In genomic region chr12:120067084-120067869, GRCh38 we compare ENCODE assay signal across 25 cellular contexts. TPM values are rescaled to one million over a fixed set of nuclear protein-coding genes. Genes with fewer than 3 reads are reported as not detected.
DNase-seq lines count a peak whose midpoint lies in the region; ATAC-seq, FAIRE-seq and TF ChIP-seq lines count a peak whose summit lies in the region.
"Had no signal": no experiment of that assay in that cellular context is flagged by ENCODE, and none has a peak within 500 bp of the region (broad histone marks: within the 10 kb centered on the region; RNA-seq: fewer than 3 reads in every experiment).

No MANE protein-coding gene starts in this region.

- H3K4me3 ChIP-seq in Karpas-422 (ENCODE audit: low read length), result no peak overlapping the region

- H3K4me1 Mint-ChIP-seq in activated naive CD4-positive, alpha-beta T cell treated with anti-CD3 and anti-CD28 coated beads, Interleukin-2, amount 50 U/mL, for 24 hours, result peaks cover 8% of the 10 kb centered on the region
- peaks cover 60% of the 10 kb centered on the region for H3K4me1 Mint-ChIP-seq in mesothelial cell of epicardium
- H3K4me1 Mint-ChIP-seq: activated B cell treated with CpG ODN at 0.5 μM for 24 hours, natural killer cell had no signal

- FAIRE-seq in HTR-8/SVneo (lab: Jason Lieb, UNC), result no peak
- FAIRE-seq: small intestine had no signal

- H3K27ac ChIP-seq in Karpas-422 (ENCODE audit: low read length), result peak overlapping the region; percentile 41
- H3K27ac ChIP-seq: foreskin keratinocyte had no signal

- no peaks in the 10 kb centered on the region for H4K20me1 ChIP-seq in Karpas-422 (ENCODE audit: insufficient read depth, low read depth, low read length)

- TF ChIP-seq CTCF in mesothelial cell of epicardium (IDR thresholded peaks at IDR 0.05; ENCODE audit: unreplicated experiment), result no peak

- H3K36me3 ChIP-seq in Karpas-422 (ENCODE audit: insufficient read depth, low read length), result peaks cover 4% of the 10 kb centered on the region; the same call in 1 of the 2 replicates

- H3K9me3 Mint-ChIP-seq in activated naive CD4-positive, alpha-beta T cell treated with anti-CD3 and anti-CD28 coated beads, Interleukin-2, amount 50 U/mL, for 24 hours, result no peaks in the 10 kb centered on the region
- no peaks in the 10 kb centered on the region for H3K9me3 Mint-ChIP-seq in mesothelial cell of epicardium
- H3K9me3 Mint-ChIP-seq: activated B cell treated with CpG ODN at 0.5 μM for 24 hours; natural killer cell; stimulated activated naive CD8-positive, alpha-beta T cell treated with anti-CD3 and anti-CD28 coated beads, Interleukin-15, amount 100 ng/mL, for 72 hours; T-helper 2 cell treated with Interferon-gamma antibody and Interleukin-4, amounts not matched to agents 5 μg/mL and 100 μg/mL, for 36 hours had no signal

- H3K9me3 ChIP-seq in Karpas-422 (ENCODE audit: low read length), result no peaks in the 10 kb centered on the region

- H3K4me1 ChIP-seq in Karpas-422 (ENCODE audit: low read length), result peaks cover 15% of the 10 kb centered on the region
- H3K4me1 ChIP-seq: foreskin keratinocyte had no signal

- H3K27me3 Mint-ChIP-seq in activated naive CD4-positive, alpha-beta T cell treated with anti-CD3 and anti-CD28 coated beads, Interleukin-2, amount 50 U/mL, for 24 hours, result no peaks in the 10 kb centered on the region
- no peaks in the 10 kb centered on the region for H3K27me3 Mint-ChIP-seq in mesothelial cell of epicardium (ENCODE audit: low read depth)
- H3K27me3 Mint-ChIP-seq: activated B cell treated with CpG ODN at 0.5 μM for 24 hours; stimulated activated naive CD8-positive, alpha-beta T cell treated with anti-CD3 and anti-CD28 coated beads, Interleukin-15, amount 100 ng/mL, for 72 hours had no signal

- no peak overlapping the region for H3K9ac ChIP-seq in Karpas-422 (ENCODE audit: low read length)

- no peaks in the 10 kb centered on the region for H3K9me2 ChIP-seq in Karpas-422 (replicated peaks; ENCODE audit: insufficient read depth, low read length)

- peak overlapping the region; percentile 38 for H3K27ac Mint-ChIP-seq in activated naive CD4-positive, alpha-beta T cell treated with anti-CD3 and anti-CD28 coated beads, Interleukin-2, amount 50 U/mL, for 24 hours
- H3K27ac Mint-ChIP-seq in mesothelial cell of epicardium, result peak overlapping the region; percentile 95
- H3K27ac Mint-ChIP-seq: activated B cell treated with CpG ODN at 0.5 μM for 24 hours; natural killer cell; stimulated activated naive CD8-positive, alpha-beta T cell treated with anti-CD3 and anti-CD28 coated beads, Interleukin-15, amount 100 ng/mL, for 72 hours; T-helper 2 cell treated with Interferon-gamma antibody and Interleukin-4, amounts not matched to agents 5 μg/mL and 100 μg/mL, for 36 hours had no signal

- DNase-seq in activated naive CD4-positive, alpha-beta T cell treated with Interleukin-2 at 50 U/mL for 16 hours, result no peak
- DNase-seq in Karpas-422 (no peak), NCI-H510A treated with DMSO at 0.1 percent for 48 hours (lab: John Stamatoyannopoulos, UW) (peak; percentile 96), mesothelial cell of epicardium (ENCODE audit: low spot score in 2 of 2, unreplicated experiment in 2 of 2) (no peak), HTR-8/SVneo (ENCODE audit: insufficient read length, low spot score) (no peak)
- DNase-seq: activated B cell treated with CpG ODN at 0.5 μM for 24 hours; activated gamma-delta T cell treated with Interleukin-2 at 50 U/mL for 16 hours; anterior cingulate cortex; central memory CD4-positive, alpha-beta T cell; foreskin keratinocyte; H7; hypothalamus; Kasumi-1; mesenchymal stem cell; natural killer cell; NCI-H1092; NCI-H524; small intestine; stimulated activated CD4-positive, alpha-beta T cell treated with anti-CD3 and anti-CD28 coated beads, Interleukin-2, amount 100 ng/mL, for 48 hours; stimulated activated naive CD8-positive, alpha-beta T cell treated with anti-CD3 and anti-CD28 coated beads, Interleukin-15, amount 100 ng/mL, for 72 hours had no signal

- H3K79me2 ChIP-seq in Karpas-422 (ENCODE audit: low read length), result no peaks in the 10 kb centered on the region; the same call in 1 of the 2 replicates

- H2AFZ ChIP-seq in Karpas-422 (ENCODE audit: low read length), result no peak overlapping the region

- peaks cover 22% of the 10 kb centered on the region for H3K36me3 Mint-ChIP-seq in activated naive CD4-positive, alpha-beta T cell treated with anti-CD3 and anti-CD28 coated beads, Interleukin-2, amount 50 U/mL, for 24 hours
- no peaks in the 10 kb centered on the region for H3K36me3 Mint-ChIP-seq in mesothelial cell of epicardium
- H3K36me3 Mint-ChIP-seq: natural killer cell had no signal

- no peak overlapping the region for H3K4me3 Mint-ChIP-seq in activated naive CD4-positive, alpha-beta T cell treated with anti-CD3 and anti-CD28 coated beads, Interleukin-2, amount 50 U/mL, for 24 hours
- H3K4me3 Mint-ChIP-seq in mesothelial cell of epicardium, result peak overlapping the region; percentile 63
- H3K4me3 Mint-ChIP-seq: activated B cell treated with CpG ODN at 0.5 μM for 24 hours; natural killer cell; stimulated activated naive CD8-positive, alpha-beta T cell treated with anti-CD3 and anti-CD28 coated beads, Interleukin-15, amount 100 ng/mL, for 72 hours; T-helper 2 cell treated with Interferon-gamma antibody and Interleukin-4, amounts not matched to agents 5 μg/mL and 100 μg/mL, for 36 hours had no signal

- no peaks in the 10 kb centered on the region for H3K27me3 ChIP-seq in Karpas-422 (ENCODE audit: low read length)
- H3K27me3 ChIP-seq: foreskin keratinocyte had no signal

- no peak overlapping the region for H3K4me2 ChIP-seq in Karpas-422 (ENCODE audit: low read depth, low read length, poor library complexity, severe bottlenecking)

- ATAC-seq in GM21737 (IDR thresholded peaks at IDR 0.05; ENCODE audit: unreplicated experiment) (no peak), GM21367 (IDR thresholded peaks at IDR 0.05; ENCODE audit: unreplicated experiment) (no peak)
- ATAC-seq: Panc1; stimulated activated naive CD8-positive, alpha-beta T cell treated with anti-CD3 and anti-CD28 coated beads, Interleukin-15, amount 100 ng/mL, for 72 hours had no signal

RNA-seq across cellular contexts. Expression of gene RAB35, which starts 49.3 kb away (rescaled TPM):
- 18.9 and 29.4 TPM in 2 replicates for total RNA-seq in Karpas-422 (2014; rRNA removed; shearing (Covaris generic); ENCODE audit: low replicate concordance)
- total RNA-seq in mesothelial cell of epicardium, result 28.1 to 36.5 TPM (median 33.2 TPM) in 3 replicates
